Comparison of ENCODE assay signal across 8 cellular contexts in the genomic region with DNA sequence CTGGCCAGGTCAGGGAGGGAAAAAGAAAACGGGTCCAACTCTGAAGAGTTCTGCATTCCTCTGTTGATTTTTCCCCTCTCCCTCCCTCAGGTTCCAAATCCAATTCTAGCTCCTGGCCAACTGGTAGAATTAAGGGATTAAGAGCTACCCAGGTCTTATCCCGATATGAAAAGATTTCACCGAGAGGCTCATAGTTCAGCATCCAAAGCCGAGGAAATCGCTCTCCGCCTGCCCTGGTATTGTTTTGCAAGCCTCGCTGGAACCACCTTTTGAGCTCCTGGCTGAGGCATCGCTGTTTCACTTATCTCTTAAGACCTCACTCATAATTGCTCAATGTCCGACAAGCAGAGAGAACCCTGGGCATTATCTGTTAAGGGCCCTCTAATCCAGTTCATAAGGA.
"Had no signal": no experiment of that assay in that cellular context is flagged by ENCODE, and none has a peak within 500 bp of the region (broad histone marks: within the 10 kb centered on the region; RNA-seq: fewer than 3 reads in every experiment).

No MANE protein-coding gene starts in this region.

- H3K27ac Mint-ChIP-seq: GM23338 had no signal

- H2AFZ ChIP-seq: GM23338 had no signal

- H3K4me2 ChIP-seq: GM23338 had no signal

- H3K4me1 Mint-ChIP-seq: GM23338 had no signal

- FAIRE-seq: H1, H54, HTR-8/SVneo, K562 had no signal

- H3K4me3 ChIP-seq: GM23338, K562 had no signal

- H3K4me3 Mint-ChIP-seq: GM23338, H9 had no signal

- H3K9me3 Mint-ChIP-seq: GM23338, H9 had no signal

- DNase-seq: H9, HCEC 1CT, IMR-90 had no signal
